In genomic region chr1:236240690-236241089, GRCh38 we compare ENCODE assay signal across 17 cellular contexts. TPM values are rescaled to one million over a fixed set of nuclear protein-coding genes. Genes with fewer than 3 reads are reported as not detected.
A peak's percentile ranks its signal among the peaks of the same experiment; 100 is the strongest.
DNase-seq lines count a peak whose midpoint lies in the region; ATAC-seq, FAIRE-seq and TF ChIP-seq lines count a peak whose summit lies in the region.
"Had no signal": no experiment of that assay in that cellular context is flagged by ENCODE, and none has a peak within 500 bp of the region (broad histone marks: within the 10 kb centered on the region; RNA-seq: fewer than 3 reads in every experiment).

No MANE protein-coding gene starts in this region.

- H3K36me3 ChIP-seq in GM12878 (ENCODE audit: control insufficient read depth in 2 of 2, insufficient read depth in 2 of 2, low read length in 1 of 2) (peaks cover 0 to 13% of the 10 kb centered on the region in 2 experiments; a peak in 1 of 4 replicates), suprapubic skin (peaks cover 14% of the 10 kb centered on the region)
- H3K36me3 ChIP-seq: HAP-1 had no signal

- TF ChIP-seq EP300 in GM12878 (IDR thresholded peaks at IDR 0.05; ENCODE audit: borderline replicate concordance in 1 of 2, control insufficient read depth in 1 of 2, low read depth in 2 of 2, low read length in 2 of 2) (no peak), suprapubic skin (IDR thresholded peaks at IDR 0.05) (no peak)

- H4K20me1 ChIP-seq in GM12878 (ENCODE audit: control insufficient read depth, insufficient read depth) = no peaks in the 10 kb centered on the region

- H3K9ac ChIP-seq in GM12878 (ENCODE audit: control insufficient read depth, insufficient read depth, low read length) = no peak overlapping the region

- no peaks in the 10 kb centered on the region for H3K27me3 Mint-ChIP-seq in T-helper 17 cell

- SMC1A ChIA-PET in GM12878 (lab: Charles Lee; ENCODE audit: uncharacterized antibody, unreplicated experiment) = interaction anchor here (1.2 to 1.4 kb wide), 3 partner anchors 9 to 52 kb away, joined by 4 to 7 read pairs (median 5); no protein-coding TSS in a partner anchor

- no peak overlapping the region for H3K4me2 ChIP-seq in GM12878 (ENCODE audit: control insufficient read depth, insufficient read depth)

- WGBS in GM12878 (ENCODE audit: insufficient coverage, insufficient replicate concordance, low lambda C conversion rate, missing lambda C conversion rate) = 89% methylated on average over 3 of the region's 3 CpGs
- WGBS in suprapubic skin = 89% methylated on average over 3 of the region's 3 CpGs

- no peaks in the 10 kb centered on the region for H3K79me2 ChIP-seq in GM12878 (ENCODE audit: control insufficient read depth, insufficient read depth, low read length)

- FAIRE-seq in GM12878 (lab: Jason Lieb, UNC) = no peak
- FAIRE-seq: G401.6, GM19239, H54 had no signal

- H3K27ac ChIP-seq in GM12878 (ENCODE audit: control insufficient read depth, insufficient read depth) (no peak overlapping the region), suprapubic skin (no peak overlapping the region)

- POLR2A ChIA-PET in GM12878 (lab: Charles Lee) = no interaction called here

- ATAC-seq in T-helper 17 cell (no peak), GM12878 (no peak), HG02623 (IDR thresholded peaks at IDR 0.05; ENCODE audit: unreplicated experiment) (no peak)
- ATAC-seq: CD8-positive, alpha-beta T cell had no signal

- CTCF ChIA-PET in GM12878 (lab: Yijun Ruan, JAX) = interaction anchor here (0.7 kb wide), 1 partner anchor 13 kb away, joined by 3 read pairs; no protein-coding TSS in a partner anchor

- H3K36me3 Mint-ChIP-seq in T-helper 17 cell (ENCODE audit: low read depth) = peaks cover 9% of the 10 kb centered on the region

- TF ChIP-seq CTCF in GM12878 (IDR thresholded peaks at IDR 0.05 in 2 of 3, conservative IDR thresholded peaks at IDR 0.05 in 1 of 3; ENCODE audit: control insufficient read depth in 2 of 3, extremely low read depth in 1 of 3, insufficient read depth in 1 of 3, low read depth in 3 of 3, low read length in 3 of 3) (no peak), suprapubic skin (IDR thresholded peaks at IDR 0.05) (no peak)

- no peaks in the 10 kb centered on the region; a peak in 1 of 4 replicates for H3K27me3 ChIP-seq in GM12878 (replicated peaks in 1 of 2; ENCODE audit: control insufficient read depth in 2 of 2, insufficient read depth in 2 of 2, low read length in 1 of 2)
- H3K27me3 ChIP-seq in suprapubic skin = no peaks in the 10 kb centered on the region

- TF ChIP-seq RAD21 in GM12878 (IDR thresholded peaks at IDR 0.05; ENCODE audit: insufficient read depth, low read depth, low read length) = no peak

- RAD21 ChIA-PET in GM12878 (lab: Charles Lee; ENCODE audit: unreplicated experiment) = no interaction called here

- H3K4me3 Mint-ChIP-seq in T-helper 17 cell = no peak overlapping the region
- H3K4me3 Mint-ChIP-seq: CD8-positive, alpha-beta T cell; HFFc6 had no signal

- TF ChIP-seq POLR2A in GM12878 (IDR thresholded peaks at IDR 0.05; ENCODE audit: low read depth, low read length) = no peak
- TF ChIP-seq POLR2A in suprapubic skin (IDR thresholded peaks at IDR 0.05) = no peak

- in situ Hi-C loops in GM12878 (cut with MboI) = no loop called here

- intact Hi-C loops in GM12878 (cut with micrococcal nuclease; ENCODE audit: unreplicated experiment) = no loop called here

- DNase-seq in HUDEP-2 (lab: John Stamatoyannopoulos, UW; ENCODE audit: unreplicated experiment in 76 of 76) = peak in 60 of 76 experiments; percentile 2 to 79 (median 31)
- DNase-seq in T-helper 17 cell = no peak
- DNase-seq in GM12878 (ENCODE audit: low read depth, low spot score) = no peak
- no peak for DNase-seq in activated CD4-positive, alpha-beta T cell treated with anti-CD3 and anti-CD28 coated beads, Interleukin-2, amount 50 U/mL, for 4 hours
- no peak for DNase-seq in suprapubic skin (ENCODE audit: low spot score in 2 of 2)
- DNase-seq: C1 segment of cervical spinal cord; Caco-2; CD8-positive, alpha-beta T cell; DMS153; DND-41; GOT3; HFFc6 had no signal

- H2AFZ ChIP-seq in GM12878 (ENCODE audit: control insufficient read depth, low read depth, low read length) = no peak overlapping the region

- H3K27ac Mint-ChIP-seq in T-helper 17 cell = peak overlapping the region; percentile 45
- H3K27ac Mint-ChIP-seq: CD8-positive, alpha-beta T cell; HFFc6 had no signal

- H3K4me1 Mint-ChIP-seq in T-helper 17 cell = peaks cover 3% of the 10 kb centered on the region

- H3K4me3 ChIP-seq in GM12878 (no peak overlapping the region), suprapubic skin (no peak overlapping the region)
- H3K4me3 ChIP-seq: HAP-1 had no signal

- BruUV-seq in GM12878 (replicated peaks; lab: Mats Ljungman, UMichigan) = TSS peak; percentile 26

- no peaks in the 10 kb centered on the region for H3K9me3 ChIP-seq in T-helper 17 cell (ENCODE audit: control insufficient read depth, low read length, poor library complexity, severe bottlenecking)
- no peaks in the 10 kb centered on the region for H3K9me3 ChIP-seq in GM12878 (replicated peaks; ENCODE audit: control insufficient read depth, insufficient read depth, low read length)
- no peaks in the 10 kb centered on the region for H3K9me3 ChIP-seq in suprapubic skin
- H3K9me3 ChIP-seq: Caco-2, HAP-1 had no signal

- H3K4me1 ChIP-seq in GM12878 (ENCODE audit: control insufficient read depth, insufficient read depth, low read length) = no peaks in the 10 kb centered on the region
- no peaks in the 10 kb centered on the region for H3K4me1 ChIP-seq in suprapubic skin
- H3K4me1 ChIP-seq: Caco-2, HAP-1 had no signal

TF ChIP-seq in GM12878, 131 proteins besides CTCF, POLR2A, EP300 and RAD21:
- TF ChIP-seq MEF2B (IDR thresholded peaks at IDR 0.05; ENCODE audit: partially characterized antibody, poor library complexity, severe bottlenecking) (no peak), CREB1 (IDR thresholded peaks at IDR 0.05; ENCODE audit: low read depth) (no peak), MTA2 (IDR thresholded peaks at IDR 0.05; ENCODE audit: low read depth) (no peak)
- TF ChIP-seq, protein P1, sequence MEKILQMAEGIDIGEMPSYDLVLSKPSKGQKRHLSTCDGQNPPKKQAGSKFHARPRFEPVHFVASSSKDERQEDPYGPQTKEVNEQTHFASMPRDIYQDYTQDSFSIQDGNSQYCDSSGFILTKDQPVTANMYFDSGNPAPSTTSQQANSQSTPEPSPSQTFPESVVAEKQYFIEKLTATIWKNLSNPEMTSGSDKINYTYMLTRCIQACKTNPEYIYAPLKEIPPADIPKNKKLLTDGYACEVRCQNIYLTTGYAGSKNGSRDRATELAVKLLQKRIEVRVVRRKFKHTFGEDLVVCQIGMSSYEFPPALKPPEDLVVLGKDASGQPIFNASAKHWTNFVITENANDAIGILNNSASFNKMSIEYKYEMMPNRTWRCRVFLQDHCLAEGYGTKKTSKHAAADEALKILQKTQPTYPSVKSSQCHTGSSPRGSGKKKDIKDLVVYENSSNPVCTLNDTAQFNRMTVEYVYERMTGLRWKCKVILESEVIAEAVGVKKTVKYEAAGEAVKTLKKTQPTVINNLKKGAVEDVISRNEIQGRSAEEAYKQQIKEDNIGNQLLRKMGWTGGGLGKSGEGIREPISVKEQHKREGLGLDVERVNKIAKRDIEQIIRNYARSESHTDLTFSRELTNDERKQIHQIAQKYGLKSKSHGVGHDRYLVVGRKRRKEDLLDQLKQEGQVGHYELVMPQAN (conservative IDR thresholded peaks at IDR 0.05) = no peak

RNA-seq across cellular contexts. Expression of gene ERO1B, which starts 41.1 kb away (rescaled TPM):
- 10 to 100 TPM; 11.1 to 14.9 TPM for total RNA-seq in T-helper 17 cell
- 65.5 and 71.3 TPM in 2 replicates for total RNA-seq in GM12878 (2013; cell fraction: nucleolus; rRNA removed)
- total RNA-seq in GM12878 (2014; rRNA removed) = 13.6 and 17.3 TPM in 2 replicates
- total RNA-seq in GM12878 (2014; rRNA removed; fragmentation: Illumina TruSeq; extraction: Trizol) = 30.9 and 32.2 TPM in 2 replicates
- 22.8 and 28.8 TPM in 2 replicates for total RNA-seq in GM12878 (2021)
- 5.6 TPM for polyA plus RNA-seq in GM12878 (2011; ENCODE audit: low read depth)
- polyA plus RNA-seq in GM12878 (2011; rRNA removed) = 9.3 and 18.3 TPM in 2 replicates
- polyA plus RNA-seq in GM12878 (2011; cell fraction: cytosol; rRNA removed) = 2.5 and 2.9 TPM in 2 replicates
- 7.8 and 9.8 TPM in 2 replicates for polyA plus RNA-seq in GM12878 (2011; cell fraction: nucleus; rRNA removed)
- polyA plus RNA-seq in GM12878 (2012) = 11.3 and 12.3 TPM in 2 replicates
- 22.8 and 29.8 TPM in 2 replicates for polyA plus RNA-seq in GM12878 (2014; fragmentation: Illumina TruSeq; extraction: Trizol)
- polyA plus RNA-seq in GM12878 (2014; fragmentation: Nextera tagmentation; extraction: Ambion mirVana) = 1 to 10 TPM; 9.0 to 9.6 TPM
- polyA plus RNA-seq in GM12878 (2014; rRNA removed) = 16.9 and 23.1 TPM in 2 replicates
- polyA plus RNA-seq in GM12878 (2016; fragmentation: Nextera tagmentation; extraction: Ambion mirVana) = 10 to 100 TPM; 27.1 to 27.5 TPM
- 4.3 and 4.4 TPM in 2 replicates for polyA minus RNA-seq in GM12878 (2011; rRNA and poly(A)+ RNA removed)
- 4.0 and 5.2 TPM in 2 replicates for polyA minus RNA-seq in GM12878 (2011; cell fraction: cytosol; rRNA and poly(A)+ RNA removed)
- polyA minus RNA-seq in GM12878 (2011; cell fraction: nucleus; rRNA and poly(A)+ RNA removed) = 8.1 and 16.4 TPM in 2 replicates
- total RNA-seq in suprapubic skin = 10 to 100 TPM in 1 of 4 donors, 1 to 10 TPM in 3; 2.9 to 11.7 (median 4.2) TPM

Comparison
In these comparisons a context has a peak if more than half of its experiments do, and no peak if none do; other contexts are left out.
1. DNase-seq: peak in HUDEP-2 (60 of 76); none in T-helper 17 cell (0 of 3), GM12878 (single experiment), activated CD4-positive, alpha-beta T cell treated with anti-CD3 and anti-CD28 coated beads, Interleukin-2, amount 50 U/mL, for 4 hours (0 of 2) and suprapubic skin (0 of 2).